In genomic region chr11:92531051-92531747, GRCh38 we compare ENCODE assay signal across 1 cellular context.
TF ChIP-seq lines count a peak whose summit lies in the region.

No MANE protein-coding gene starts in this region.

TF ChIP-seq in H1, 55 proteins besides CTCF, POLR2A, EP300 and RAD21 (continued from another document):
- TF ChIP-seq, protein P1, sequence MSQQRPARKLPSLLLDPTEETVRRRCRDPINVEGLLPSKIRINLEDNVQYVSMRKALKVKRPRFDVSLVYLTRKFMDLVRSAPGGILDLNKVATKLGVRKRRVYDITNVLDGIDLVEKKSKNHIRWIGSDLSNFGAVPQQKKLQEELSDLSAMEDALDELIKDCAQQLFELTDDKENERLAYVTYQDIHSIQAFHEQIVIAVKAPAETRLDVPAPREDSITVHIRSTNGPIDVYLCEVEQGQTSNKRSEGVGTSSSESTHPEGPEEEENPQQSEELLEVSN (IDR thresholded peaks at IDR 0.05), result no peak
- no peak for TF ChIP-seq TCF12 (IDR thresholded peaks at IDR 0.05; ENCODE audit: low read depth, low read length)
- TF ChIP-seq CHD1 (IDR thresholded peaks at IDR 0.05; ENCODE audit: low read depth, low read length), result no peak
- no peak for TF ChIP-seq CBX5 (IDR thresholded peaks at IDR 0.05; ENCODE audit: low read depth, low read length)
- no peak for TF ChIP-seq EGR1 (IDR thresholded peaks at IDR 0.05; ENCODE audit: borderline replicate concordance, low read depth, low read length)
- no peak for TF ChIP-seq HDAC2 (IDR thresholded peaks at IDR 0.05; ENCODE audit: borderline replicate concordance in 1 of 2, low read depth in 2 of 2, low read length in 2 of 2)
- no peak for TF ChIP-seq ASH2L (IDR thresholded peaks at IDR 0.05; ENCODE audit: low read length)
- TF ChIP-seq, protein P2, sequence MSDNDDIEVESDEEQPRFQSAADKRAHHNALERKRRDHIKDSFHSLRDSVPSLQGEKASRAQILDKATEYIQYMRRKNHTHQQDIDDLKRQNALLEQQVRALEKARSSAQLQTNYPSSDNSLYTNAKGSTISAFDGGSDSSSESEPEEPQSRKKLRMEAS (IDR thresholded peaks at IDR 0.05), result no peak
- TF ChIP-seq SP2 (IDR thresholded peaks at IDR 0.05; ENCODE audit: low read length), result no peak
- no peak for TF ChIP-seq GTF2F1 (IDR thresholded peaks at IDR 0.05; ENCODE audit: borderline replicate concordance, low read depth, low read length)
- no peak for TF ChIP-seq KDM4A (IDR thresholded peaks at IDR 0.05; ENCODE audit: low read depth, low read length, severe bottlenecking)
